In genomic region chr3:100289339-100289738, GRCh38 we compare ENCODE assay signal across 13 cellular contexts. TPM values are rescaled to one million over a fixed set of nuclear protein-coding genes. Genes with fewer than 3 reads are reported as not detected.
DNase-seq lines count a peak whose midpoint lies in the region; ATAC-seq lines count a peak whose summit lies in the region.
"Had no signal": no experiment of that assay in that cellular context is flagged by ENCODE, and none has a peak within 500 bp of the region (broad histone marks: within the 10 kb centered on the region; RNA-seq: fewer than 3 reads in every experiment).

No MANE protein-coding gene starts in this region.

- H3K27ac ChIP-seq in CD4-positive, alpha-beta memory T cell (ENCODE audit: low read depth, low read length): no peak overlapping the region

- H3K27ac Mint-ChIP-seq in CD4-positive, alpha-beta memory T cell: peak overlapping the region in 5 of 7 donors; percentile 5 to 48 (median 18)
- H3K27ac Mint-ChIP-seq: activated naive CD8-positive, alpha-beta T cell treated with anti-CD3 and anti-CD28 coated beads, Interleukin-2, amount 10 ng/mL, durations not matched to agents 7 days and 5 days had no signal

- ATAC-seq in GM21526 (IDR thresholded peaks at IDR 0.05; ENCODE audit: low FRiP score, unreplicated experiment) (no peak), Right ventricle myocardium superior (ENCODE audit: poor library complexity) (no peak)
- ATAC-seq: mucosa of descending colon had no signal

- no peaks in the 10 kb centered on the region for H3K9me3 Mint-ChIP-seq in CD4-positive, alpha-beta memory T cell
- H3K9me3 Mint-ChIP-seq: activated naive CD8-positive, alpha-beta T cell treated with anti-CD3 and anti-CD28 coated beads, Interleukin-2, amount 10 ng/mL, durations not matched to agents 7 days and 5 days had no signal

- CTCF ChIA-PET in CD4-positive, alpha-beta memory T cell (lab: Charles Lee; ENCODE audit: partially characterized antibody): no interaction called here

- no peaks in the 10 kb centered on the region for H3K27me3 Mint-ChIP-seq in CD4-positive, alpha-beta memory T cell
- H3K27me3 Mint-ChIP-seq: activated naive CD8-positive, alpha-beta T cell treated with anti-CD3 and anti-CD28 coated beads, Interleukin-2, amount 10 ng/mL, durations not matched to agents 7 days and 5 days had no signal

- H3K4me3 ChIP-seq in CD4-positive, alpha-beta memory T cell (ENCODE audit: low read length in 2 of 2): no peak overlapping the region
- H3K4me3 ChIP-seq: mucosa of descending colon had no signal

- H3K27me3 ChIP-seq in CD4-positive, alpha-beta memory T cell (ENCODE audit: insufficient read depth, low read length): no peaks in the 10 kb centered on the region

- POLR2A ChIA-PET in CD4-positive, alpha-beta memory T cell (lab: Charles Lee; ENCODE audit: partially characterized antibody): no interaction called here

- peaks cover 24 to 56% of the 10 kb centered on the region in 2 donors for H3K36me3 Mint-ChIP-seq in CD4-positive, alpha-beta memory T cell

- in situ Hi-C loops in KBM-7 (cut with MboI; ENCODE audit: low pct_unique_long_range_greater_than_20kb, low sequenced_read_pairs): no loop called here

- H3K36me3 ChIP-seq in CD4-positive, alpha-beta memory T cell (ENCODE audit: insufficient read depth, low read length): peaks cover 14% of the 10 kb centered on the region

- H3K9me3 ChIP-seq in CD4-positive, alpha-beta memory T cell (ENCODE audit: control insufficient read depth in 1 of 2, low read length in 2 of 2): no peaks in the 10 kb centered on the region
- H3K9me3 ChIP-seq: mucosa of descending colon had no signal

- H3K4me1 ChIP-seq in CD4-positive, alpha-beta memory T cell (ENCODE audit: insufficient read depth, low read length): no peaks in the 10 kb centered on the region

- H3K4me3 Mint-ChIP-seq in CD4-positive, alpha-beta memory T cell: no peak overlapping the region
- H3K4me3 Mint-ChIP-seq: activated naive CD8-positive, alpha-beta T cell treated with anti-CD3 and anti-CD28 coated beads, Interleukin-2, amount 10 ng/mL, durations not matched to agents 7 days and 5 days had no signal

- intact Hi-C loops in CD4-positive, alpha-beta memory T cell (cut with micrococcal nuclease): no loop called here
- intact Hi-C loops in Right ventricle myocardium superior (cut with DNase I): no loop called here

- no peak for DNase-seq in CD4-positive, alpha-beta memory T cell
- peak; percentile 98 for DNase-seq in KBM-7
- peak; percentile 83 for DNase-seq in SKM-1 treated with dmso at 0.1 percent for 144 hours (lab: John Stamatoyannopoulos, UW; ENCODE audit: unreplicated experiment)
- DNase-seq in globus pallidus (ENCODE audit: low spot score): peak; percentile 15
- no peak for DNase-seq in Right ventricle myocardium superior
- no peak for DNase-seq in SHP77 (lab: John Stamatoyannopoulos, UW)
- DNase-seq in SHP77 treated with DMSO at 0.1 percent for 48 hours (lab: John Stamatoyannopoulos, UW): no peak
- DNase-seq: activated naive CD8-positive, alpha-beta T cell treated with anti-CD3 and anti-CD28 coated beads, Interleukin-2, amount 10 ng/mL, durations not matched to agents 7 days and 5 days; cortex of kidney; NCI-H1694 treated with DMSO at 0.1 percent for 48 hours; stimulated activated naive CD4-positive, alpha-beta T cell treated with Interleukin-2 at 50 U/mL for 16 hours had no signal

- H3K4me1 Mint-ChIP-seq in CD4-positive, alpha-beta memory T cell: peaks cover 0 to 4% (median under 1%) of the 10 kb centered on the region in 4 donors

RNA-seq across cellular contexts. Expression of gene TBC1D23, which starts 28.5 kb away (rescaled TPM):
- total RNA-seq in CD4-positive, alpha-beta memory T cell: 10 to 100 TPM; 43.3 to 44.9 TPM
- polyA plus RNA-seq in CD4-positive, alpha-beta memory T cell: 10 to 100 TPM; 13.9 to 19.0 TPM
- total RNA-seq in Right ventricle myocardium superior: 33.2 TPM

RNA-seq across cellular contexts. Expression of gene NIT2, which starts 45.2 kb away (rescaled TPM):
- 10 to 100 TPM; 30.5 to 32.6 TPM for total RNA-seq in CD4-positive, alpha-beta memory T cell
- polyA plus RNA-seq in CD4-positive, alpha-beta memory T cell: 10 to 100 TPM; 36.0 to 45.9 TPM
- total RNA-seq in Right ventricle myocardium superior: 60.4 TPM

Comparison
In these comparisons a context has a peak if more than half of its experiments do, and no peak if none do; other contexts are left out.
1. DNase-seq: peak in KBM-7 (single experiment), SKM-1 treated with dmso at 0.1 percent for 144 hours (single experiment) and globus pallidus (single experiment); none in CD4-positive, alpha-beta memory T cell (0 of 5), Right ventricle myocardium superior (single experiment), SHP77 (0 of 2) and SHP77 treated with DMSO at 0.1 percent for 48 hours (single experiment).